14 cellular contexts compared by ENCODE assay signal in the genomic region with DNA sequence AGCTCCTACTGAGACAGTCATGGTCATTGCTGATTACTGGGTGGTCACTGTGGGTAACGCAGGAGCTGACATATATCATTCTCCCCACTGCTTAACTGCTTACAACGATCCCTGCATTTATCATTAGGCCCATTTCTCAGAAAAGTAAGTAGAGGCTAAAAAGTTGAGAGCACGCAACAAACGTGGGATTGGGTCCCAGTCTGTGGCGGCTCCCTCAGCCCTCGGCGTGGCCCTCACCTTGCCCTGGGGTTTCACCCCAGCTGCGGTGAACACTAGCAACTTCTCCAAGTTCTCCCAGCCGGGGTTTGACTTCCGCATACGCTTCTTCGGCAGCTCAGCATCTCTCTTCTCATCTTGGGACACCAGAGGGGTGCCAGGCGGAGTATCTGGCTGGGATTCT. TPM values are rescaled to one million over a fixed set of nuclear protein-coding genes. Genes with fewer than 3 reads are reported as not detected.
DNase-seq lines count a peak whose midpoint lies in the region; ATAC-seq, FAIRE-seq and TF ChIP-seq lines count a peak whose summit lies in the region.
"Had no signal": no experiment of that assay in that cellular context is flagged by ENCODE, and none has a peak within 500 bp of the region (broad histone marks: within the 10 kb centered on the region; RNA-seq: fewer than 3 reads in every experiment).

No MANE protein-coding gene starts in this region.

- H3K9ac ChIP-seq in iPS-15b (ENCODE audit: low read depth, low read length): no peak overlapping the region

- CTCF ChIA-PET in RWPE1 (lab: Yijun Ruan, JAX): no interaction called here

- H3K27ac ChIP-seq in left ventricle myocardium inferior (replicated peaks): peak overlapping the region; percentile 90
- peak overlapping the region; percentile 96 for H3K27ac ChIP-seq in RWPE1
- peak overlapping the region in 2 of 4 donors; percentile 91 to 93 for H3K27ac ChIP-seq in body of pancreas
- H3K27ac ChIP-seq: epithelial cell of prostate had no signal

- in situ Hi-C loops in GM13977 (cut with MboI; ENCODE audit: low pct_unique_long_range_greater_than_20kb, low sequenced_read_pairs, unreplicated experiment): no loop called here

- H3K4me3 ChIP-seq in left ventricle myocardium inferior: peak overlapping the region; percentile 28
- H3K4me3 ChIP-seq in iPS-15b (ENCODE audit: low read depth, low read length): peak overlapping the region; percentile 9
- no peak overlapping the region for H3K4me3 ChIP-seq in body of pancreas
- H3K4me3 ChIP-seq: lung, ovary had no signal

- intact Hi-C loops in left ventricle myocardium inferior (cut with micrococcal nuclease) (loop anchor here (5.0 kb wide), 1 partner anchor 48 kb away; a partner anchor contains a TSS), Right ventricle myocardium superior (cut with DNase I) (loop anchor here (10.0 kb wide), 1 partner anchor 190 kb away; a partner anchor contains a TSS), body of pancreas (cut with DNase I) (no loop called here)

- no peak for FAIRE-seq in GM19239 (lab: Jason Lieb, UNC)
- FAIRE-seq: urothelium cell line had no signal

- H3K36me3 ChIP-seq in left ventricle myocardium inferior (peaks cover 50% of the 10 kb centered on the region), iPS-15b (ENCODE audit: control insufficient read depth, insufficient read depth, low read length) (peaks cover 40% of the 10 kb centered on the region), body of pancreas (replicated peaks in 1 of 2; ENCODE audit: insufficient read depth in 1 of 2, low read depth in 2 of 2) (peaks cover 9 to 11% of the 10 kb centered on the region in 2 donors)
- H3K36me3 ChIP-seq: ovary had no signal

- no peak for TF ChIP-seq POLR2A in body of pancreas (IDR thresholded peaks at IDR 0.05)

- ATAC-seq in Right ventricle myocardium superior (ENCODE audit: poor library complexity) (no peak), body of pancreas (no peak)

- TF ChIP-seq CTCF in left ventricle myocardium inferior (IDR thresholded peaks at IDR 0.05; ENCODE audit: borderline replicate concordance): no peak
- no peak for TF ChIP-seq CTCF in RWPE1 (conservative IDR thresholded peaks at IDR 0.05; ENCODE audit: low read depth)
- TF ChIP-seq CTCF in GM13977 (IDR thresholded peaks at IDR 0.05; ENCODE audit: extremely low read depth, insufficient read depth, missing control alignments): no peak
- TF ChIP-seq CTCF in body of pancreas (IDR thresholded peaks at IDR 0.05): no peak

- 81 to 85% methylated on average over 11 to 13 of the region's 13 CpGs for WGBS in body of pancreas, 2 donors

- POLR2A ChIA-PET in RWPE1 (lab: Yijun Ruan, JAX; ENCODE audit: low non-redundant PET): interaction anchor here (1.5 kb wide), 1 partner anchor 14 kb away, joined by 13 read pairs; a partner anchor contains a TSS

- H3K4me1 ChIP-seq in left ventricle myocardium inferior (peaks cover 71% of the 10 kb centered on the region), iPS-15b (ENCODE audit: control insufficient read depth, insufficient read depth, low read length) (peaks cover 4% of the 10 kb centered on the region), body of pancreas (peaks cover 42% of the 10 kb centered on the region)

- H3K9me3 ChIP-seq in left ventricle myocardium inferior (replicated peaks): no peaks in the 10 kb centered on the region
- H3K9me3 ChIP-seq in iPS-15b (ENCODE audit: control insufficient read depth, insufficient read depth, low read length): no peaks in the 10 kb centered on the region
- H3K9me3 ChIP-seq in body of pancreas: no peaks in the 10 kb centered on the region
- H3K9me3 ChIP-seq: ovary had no signal

- DNase-seq in left ventricle myocardium inferior (no peak), Right ventricle myocardium superior (no peak), RWPE1 (ENCODE audit: low spot score) (no peak), GM13977 (ENCODE audit: low spot score) (no peak), GM19239 (ENCODE audit: insufficient read length, low spot score) (no peak), body of pancreas (no peak), EL (no peak)
- DNase-seq: activated gamma-delta T cell treated with Interleukin-2 at 50 U/mL for 16 hours, NCI-H1930 had no signal

- H3K27me3 ChIP-seq in left ventricle myocardium inferior (ENCODE audit: low read depth) (no peaks in the 10 kb centered on the region), iPS-15b (ENCODE audit: control insufficient read depth, insufficient read depth, low read length) (no peaks in the 10 kb centered on the region), body of pancreas (no peaks in the 10 kb centered on the region)
- H3K27me3 ChIP-seq: ovary had no signal

RNA-seq across cellular contexts. Expression of a gene that starts 2.5 kb away (rescaled TPM):
- 45.1 TPM for total RNA-seq in left ventricle myocardium inferior
- total RNA-seq in Right ventricle myocardium superior: 36.3 TPM
- 100 to 1,000 TPM in 1 of 2 donors, 10 to 100 TPM in 1; 59.7 to 122 TPM for total RNA-seq in body of pancreas

RNA-seq across cellular contexts. Expression of a gene that starts 12.3 kb away (rescaled TPM):
- total RNA-seq in left ventricle myocardium inferior: 36.0 TPM
- 35.0 TPM for total RNA-seq in Right ventricle myocardium superior
- total RNA-seq in body of pancreas: 10 to 100 TPM in 1 of 2 donors, 1 to 10 TPM in 1; 7.5 to 20.1 TPM

RNA-seq across cellular contexts. Expression of a gene that starts 12.6 kb away (rescaled TPM):
- total RNA-seq in left ventricle myocardium inferior (47.5 TPM), Right ventricle myocardium superior (46.0 TPM), body of pancreas (10 to 100 TPM; 25.9 to 37.6 TPM)

RNA-seq across cellular contexts. Expression of a gene that starts 13.9 kb away (rescaled TPM):
- 104 TPM for total RNA-seq in left ventricle myocardium inferior
- total RNA-seq in Right ventricle myocardium superior: 120 TPM
- total RNA-seq in body of pancreas: 10 to 100 TPM; 69.0 to 70.2 TPM

RNA-seq across cellular contexts. Expression of a gene that starts 31.8 kb away (rescaled TPM):
- total RNA-seq in left ventricle myocardium inferior (not detected), Right ventricle myocardium superior (not detected), body of pancreas (under 1 TPM in 1 of 2 donors, not detected in 1; 0.52 TPM)

Comparison
In these comparisons a context has a peak if more than half of its experiments do, and no peak if none do; other contexts are left out.
1. H3K4me3 ChIP-seq: peak in left ventricle myocardium inferior (single experiment) and iPS-15b (single experiment); none in body of pancreas (0 of 2).